Comparison of ENCODE assay signal across 9 cellular contexts in genomic region chr17:8746501-8747236, GRCh38. TPM values are rescaled to one million over a fixed set of nuclear protein-coding genes. Genes with fewer than 3 reads are reported as not detected.
DNase-seq lines count a peak whose midpoint lies in the region; ATAC-seq, FAIRE-seq and TF ChIP-seq lines count a peak whose summit lies in the region.
"Had no signal": no experiment of that assay in that cellular context is flagged by ENCODE, and none has a peak within 500 bp of the region (broad histone marks: within the 10 kb centered on the region; RNA-seq: fewer than 3 reads in every experiment).

No MANE protein-coding gene starts in this region.

- H3K4me1 ChIP-seq in heart left ventricle: peaks cover 0 to 15% (median 4%) of the 10 kb centered on the region in 12 donors
- peaks cover 0 to 3% (median 0%) of the 10 kb centered on the region in 4 donors for H3K4me1 ChIP-seq in right lobe of liver

- H3K4me1 Mint-ChIP-seq in activated naive CD8-positive, alpha-beta T cell treated with anti-CD3 and anti-CD28 coated beads, Interleukin-2, amount 10 ng/mL, durations not matched to agents 7 days and 5 days: peaks cover 10% of the 10 kb centered on the region

- TF ChIP-seq CTCF in heart left ventricle (IDR thresholded peaks at IDR 0.05) (no peak), right lobe of liver (IDR thresholded peaks at IDR 0.05) (no peak)

- H3K27me3 ChIP-seq in heart left ventricle (no peaks in the 10 kb centered on the region), right lobe of liver (no peaks in the 10 kb centered on the region)

- peak overlapping the region; percentile 92 for H3K4me3 Mint-ChIP-seq in activated naive CD8-positive, alpha-beta T cell treated with anti-CD3 and anti-CD28 coated beads, Interleukin-2, amount 10 ng/mL, durations not matched to agents 7 days and 5 days

- POLR2A ChIA-PET in activated naive CD8-positive, alpha-beta T cell treated with anti-CD3 and anti-CD28 coated beads, Interleukin-2, amount 10 ng/mL, durations not matched to agents 7 days and 5 days (lab: Charles Lee): interaction anchor here (1.0 to 2.2 kb wide), 3 partner anchors 311 to 363 kb away, joined by 3 to 12 read pairs (median 12); partner anchors contain the start of gene NDEL1

- H3K36me3 ChIP-seq in heart left ventricle: no peaks in the 10 kb centered on the region
- no peaks in the 10 kb centered on the region for H3K36me3 ChIP-seq in right lobe of liver

- H3K4me3 ChIP-seq in heart left ventricle: peak overlapping the region in 11 of 12 donors; percentile 50 to 82 (median 65)
- H3K4me3 ChIP-seq in right lobe of liver: peak overlapping the region; percentile 61 to 76 (median 69)

- peak overlapping the region; percentile 91 for H3K27ac Mint-ChIP-seq in activated naive CD8-positive, alpha-beta T cell treated with anti-CD3 and anti-CD28 coated beads, Interleukin-2, amount 10 ng/mL, durations not matched to agents 7 days and 5 days

- peaks cover 3% of the 10 kb centered on the region for H3K27me3 Mint-ChIP-seq in activated naive CD8-positive, alpha-beta T cell treated with anti-CD3 and anti-CD28 coated beads, Interleukin-2, amount 10 ng/mL, durations not matched to agents 7 days and 5 days

- TF ChIP-seq POLR2A in heart left ventricle (IDR thresholded peaks at IDR 0.05) (no peak), right lobe of liver (IDR thresholded peaks at IDR 0.05) (no peak)

- FAIRE-seq in urothelium cell line (lab: Jason Lieb, UNC): no peak

- intact Hi-C loops in heart left ventricle (cut with DNase I): loop anchor here in 7 of 10 donors (1.0 to 10.0 kb wide), 10 partner anchors 112 to 336 kb away; partner anchors contain the start of gene MYH10 (in 3 of the 7)
- intact Hi-C loops in Right ventricle myocardium superior (cut with DNase I): no loop called here
- intact Hi-C loops in right lobe of liver (cut with DNase I): loop anchor here (10.0 kb wide), 3 partner anchors 182 to 342 kb away; no protein-coding TSS in a partner anchor
- intact Hi-C loops in posterior vena cava (cut with DNase I): loop anchor here (2.0 to 10.0 kb wide), 3 partner anchors 112 to 174 kb away; partner anchors contain the start of gene MYH10 (in 1 of the 2)
- intact Hi-C loops in posterior cingulate gyrus (cut with DNase I): loop anchor here (1.0 to 5.0 kb wide), 2 partner anchors 114 to 336 kb away; partner anchors contain the start of gene MYH10

- no peaks in the 10 kb centered on the region for H3K36me3 Mint-ChIP-seq in activated naive CD8-positive, alpha-beta T cell treated with anti-CD3 and anti-CD28 coated beads, Interleukin-2, amount 10 ng/mL, durations not matched to agents 7 days and 5 days

- H3K27ac ChIP-seq in heart left ventricle (peak overlapping the region in 3 of 12 donors; percentile 33 to 57 (median 35)), right lobe of liver (no peak overlapping the region)

- H3K9me3 Mint-ChIP-seq in activated naive CD8-positive, alpha-beta T cell treated with anti-CD3 and anti-CD28 coated beads, Interleukin-2, amount 10 ng/mL, durations not matched to agents 7 days and 5 days: peaks cover 1% of the 10 kb centered on the region

- ATAC-seq in heart left ventricle (no peak), Right ventricle myocardium superior (ENCODE audit: poor library complexity) (no peak), right lobe of liver (no peak), HG03135 (IDR thresholded peaks at IDR 0.05; ENCODE audit: unreplicated experiment) (no peak)
- no peak for ATAC-seq in activated naive CD8-positive, alpha-beta T cell treated with anti-CD3 and anti-CD28 coated beads, Interleukin-2, amount 10 ng/mL, durations not matched to agents 7 days and 5 days (ENCODE audit: low read depth)

- H3K9me3 ChIP-seq in heart left ventricle (no peaks in the 10 kb centered on the region), right lobe of liver (no peaks in the 10 kb centered on the region)

- WGBS in heart left ventricle, 4 donors: 16 to 23% (median 19%) methylated on average over 9 of the region's 9 CpGs
- WGBS in right lobe of liver (ENCODE audit: insufficient coverage, low coverage, low lambda C conversion rate, missing lambda C conversion rate): 31% methylated on average over 6 of the region's 9 CpGs

- DNase-seq in heart left ventricle (no peak), Right ventricle myocardium superior (no peak), right lobe of liver (no peak), urothelium cell line (ENCODE audit: low spot score) (peak; percentile 19), posterior vena cava (ENCODE audit: low spot score) (no peak), posterior cingulate gyrus (no peak)
- no peak for DNase-seq in activated naive CD8-positive, alpha-beta T cell treated with anti-CD3 and anti-CD28 coated beads, Interleukin-2, amount 10 ng/mL, durations not matched to agents 7 days and 5 days

RNA-seq across cellular contexts. Expression of gene CCDC42, which starts 2.0 kb away (rescaled TPM):
- under 1 TPM in 1 of 9 donors, not detected in 8; 0.61 TPM for total RNA-seq in heart left ventricle
- polyA plus RNA-seq in heart left ventricle: not detected
- not detected for total RNA-seq in Right ventricle myocardium superior
- 1 to 10 TPM in 1 of 2 experiments, under 1 TPM in 1; 0.51 to 1.1 TPM for total RNA-seq in activated naive CD8-positive, alpha-beta T cell treated with anti-CD3 and anti-CD28 coated beads, Interleukin-2, amount 10 ng/mL, durations not matched to agents 7 days and 5 days
- not detected for total RNA-seq in right lobe of liver
- not detected for total RNA-seq in posterior vena cava
- total RNA-seq: NCI-H460 had no signal

RNA-seq across cellular contexts. Expression of gene SPDYE4, which starts 11.7 kb away (rescaled TPM):
- not detected for total RNA-seq in heart left ventricle
- not detected for polyA plus RNA-seq in heart left ventricle
- total RNA-seq in Right ventricle myocardium superior: not detected
- total RNA-seq in activated naive CD8-positive, alpha-beta T cell treated with anti-CD3 and anti-CD28 coated beads, Interleukin-2, amount 10 ng/mL, durations not matched to agents 7 days and 5 days: not detected
- total RNA-seq in right lobe of liver: not detected
- total RNA-seq in posterior vena cava: not detected
- total RNA-seq: NCI-H460 had no signal

RNA-seq across cellular contexts. Expression of gene MFSD6L, which starts 52.5 kb away (rescaled TPM):
- total RNA-seq in heart left ventricle (under 1 TPM in 2 of 9 donors, not detected in 7; 0.21 to 0.43 TPM), Right ventricle myocardium superior (0.11 TPM), right lobe of liver (not detected), posterior vena cava (under 1 TPM in 1 of 2 donors, not detected in 1; 0.19 TPM)
- polyA plus RNA-seq in heart left ventricle: under 1 TPM in 1 of 2 donors, not detected in 1; 0.08 TPM
- under 1 TPM; 0.94 to 0.97 TPM for total RNA-seq in activated naive CD8-positive, alpha-beta T cell treated with anti-CD3 and anti-CD28 coated beads, Interleukin-2, amount 10 ng/mL, durations not matched to agents 7 days and 5 days
- total RNA-seq: NCI-H460 had no signal
